24 cellular contexts compared by ENCODE assay signal in genomic region chr7:17466201-17466600, GRCh38.
A peak's percentile ranks its signal among the peaks of the same experiment; 100 is the strongest.
DNase-seq lines count a peak whose midpoint lies in the region; ATAC-seq, FAIRE-seq and TF ChIP-seq lines count a peak whose summit lies in the region.
"Had no signal": no experiment of that assay in that cellular context is flagged by ENCODE, and none has a peak within 500 bp of the region (broad histone marks: within the 10 kb centered on the region; RNA-seq: fewer than 3 reads in every experiment).

No MANE protein-coding gene starts in this region.

- H3K4me1 ChIP-seq in astrocyte (ENCODE audit: insufficient read depth, low read length) (no peaks in the 10 kb centered on the region), hepatocyte (ENCODE audit: insufficient read depth) (no peaks in the 10 kb centered on the region), tibial nerve (peaks cover 0 to 23% (median 0%) of the 10 kb centered on the region in 4 donors)
- H3K4me1 ChIP-seq: ascending aorta, upper lobe of left lung had no signal

- no peak overlapping the region for H3K27ac Mint-ChIP-seq in activated naive CD8-positive, alpha-beta T cell treated with anti-CD3 and anti-CD28 coated beads, Interleukin-2, amount 10 ng/mL, durations not matched to agents 7 days and 5 days
- no peak overlapping the region for H3K27ac Mint-ChIP-seq in activated naive CD8-positive, alpha-beta T cell treated with anti-CD3 and anti-CD28 coated beads for 36 hours
- no peak overlapping the region for H3K27ac Mint-ChIP-seq in astrocyte (ENCODE audit: unreplicated experiment)
- H3K27ac Mint-ChIP-seq: activated naive CD4-positive, alpha-beta T cell treated with anti-CD3 and anti-CD28 coated beads, Interleukin-2, amount 50 U/mL, for 72 hours; activated T-helper 2 cell treated with anti-CD3 and anti-CD28 coated beads, Interferon-gamma antibody, Interleukin-2, Interleukin-4, amounts not matched to agents 10 μg/mL and 5 μg/mL and 100 μg/mL, durations not matched to agents 14 hours and 24 hours and 36 hours had no signal

- H4K20me1 ChIP-seq in astrocyte (ENCODE audit: insufficient read depth, low read length) (no peaks in the 10 kb centered on the region), hepatocyte (ENCODE audit: insufficient read depth, poor library complexity, severe bottlenecking) (no peaks in the 10 kb centered on the region)

- peak overlapping the region; percentile 8 for H3K4me3 Mint-ChIP-seq in activated naive CD8-positive, alpha-beta T cell treated with anti-CD3 and anti-CD28 coated beads, Interleukin-2, amount 10 ng/mL, durations not matched to agents 7 days and 5 days
- no peak overlapping the region for H3K4me3 Mint-ChIP-seq in activated naive CD8-positive, alpha-beta T cell treated with anti-CD3 and anti-CD28 coated beads for 36 hours
- H3K4me3 Mint-ChIP-seq in astrocyte (ENCODE audit: unreplicated experiment), result no peak overlapping the region

- H3K4me1 Mint-ChIP-seq in activated naive CD8-positive, alpha-beta T cell treated with anti-CD3 and anti-CD28 coated beads, Interleukin-2, amount 10 ng/mL, durations not matched to agents 7 days and 5 days, result peaks cover 14% of the 10 kb centered on the region
- peaks cover 19% of the 10 kb centered on the region for H3K4me1 Mint-ChIP-seq in activated naive CD8-positive, alpha-beta T cell treated with anti-CD3 and anti-CD28 coated beads for 36 hours
- H3K4me1 Mint-ChIP-seq in astrocyte (ENCODE audit: low read depth, unreplicated experiment), result peaks cover 3% of the 10 kb centered on the region

- peak in 1 of 2 donors; percentile 36 for TF ChIP-seq EP300 in tibial nerve (IDR thresholded peaks at IDR 0.05)

- POLR2A ChIA-PET in activated naive CD8-positive, alpha-beta T cell treated with anti-CD3 and anti-CD28 coated beads, Interleukin-2, amount 10 ng/mL, durations not matched to agents 7 days and 5 days (lab: Charles Lee), result no interaction called here

- DNase-seq in activated naive CD8-positive, alpha-beta T cell treated with anti-CD3 and anti-CD28 coated beads, Interleukin-2, amount 10 ng/mL, durations not matched to agents 7 days and 5 days, result no peak
- DNase-seq in activated naive CD8-positive, alpha-beta T cell treated with anti-CD3 and anti-CD28 coated beads for 36 hours, result no peak
- DNase-seq in astrocyte (ENCODE audit: low read depth) (no peak), hepatocyte (ENCODE audit: low spot score) (no peak), tibial nerve (ENCODE audit: low spot score in 2 of 2) (no peak), EL (no peak), RPMI8226 (no peak)
- DNase-seq: activated CD4-positive, alpha-beta T cell treated with anti-CD3 and anti-CD28 coated beads, Interleukin-2, amount 50 U/mL, for 4 hours; activated CD8-positive, alpha-beta memory T cell treated with anti-CD3 and anti-CD28 coated beads, Interleukin-2, amount 50 U/mL, for 4 hours; GF-D8; H7; hypothalamus; mucosa of descending colon; NCI-H1105 treated with DMSO at 0.1 percent for 48 hours; NCI-H2081; NCI-H774; T-helper 9 cell; upper lobe of left lung had no signal

- H3K27ac ChIP-seq in astrocyte (ENCODE audit: low read depth, low read length), result no peak overlapping the region
- peak overlapping the region; percentile 17 for H3K27ac ChIP-seq in hepatocyte
- peak overlapping the region in 3 of 4 donors; percentile 3 to 13 (median 6) for H3K27ac ChIP-seq in tibial nerve
- H3K27ac ChIP-seq: ascending aorta, epithelial cell of prostate, upper lobe of left lung had no signal

- H2AFZ ChIP-seq in astrocyte (ENCODE audit: low read depth, low read length) (no peak overlapping the region), hepatocyte (no peak overlapping the region)

- H3K4me3 ChIP-seq in astrocyte (ENCODE audit: insufficient read depth, low read depth, low read length), result no peak overlapping the region
- no peak overlapping the region for H3K4me3 ChIP-seq in hepatocyte
- peak overlapping the region in 2 of 4 donors; percentile 5 to 29 for H3K4me3 ChIP-seq in tibial nerve
- H3K4me3 ChIP-seq: ascending aorta, mucosa of descending colon, upper lobe of left lung had no signal

- H3K27me3 ChIP-seq in astrocyte (ENCODE audit: insufficient read depth, low read length) (no peaks in the 10 kb centered on the region), hepatocyte (no peaks in the 10 kb centered on the region), tibial nerve (no peaks in the 10 kb centered on the region)
- H3K27me3 ChIP-seq: ascending aorta, upper lobe of left lung had no signal

- peaks cover 7% of the 10 kb centered on the region for H3K36me3 Mint-ChIP-seq in activated naive CD8-positive, alpha-beta T cell treated with anti-CD3 and anti-CD28 coated beads, Interleukin-2, amount 10 ng/mL, durations not matched to agents 7 days and 5 days
- H3K36me3 Mint-ChIP-seq in activated naive CD8-positive, alpha-beta T cell treated with anti-CD3 and anti-CD28 coated beads for 36 hours, result no peaks in the 10 kb centered on the region
- no peaks in the 10 kb centered on the region for H3K36me3 Mint-ChIP-seq in astrocyte (ENCODE audit: low read depth, unreplicated experiment)
- H3K36me3 Mint-ChIP-seq: activated naive CD4-positive, alpha-beta T cell treated with anti-CD3 and anti-CD28 coated beads, Interleukin-2, amount 50 U/mL, for 72 hours had no signal

- H3K36me3 ChIP-seq in astrocyte (ENCODE audit: insufficient read depth, low read length), result no peaks in the 10 kb centered on the region
- no peaks in the 10 kb centered on the region for H3K36me3 ChIP-seq in hepatocyte (replicated peaks; ENCODE audit: insufficient read depth, low read depth)
- no peaks in the 10 kb centered on the region for H3K36me3 ChIP-seq in tibial nerve
- H3K36me3 ChIP-seq: ascending aorta, upper lobe of left lung had no signal

- no peak for ATAC-seq in activated naive CD8-positive, alpha-beta T cell treated with anti-CD3 and anti-CD28 coated beads, Interleukin-2, amount 10 ng/mL, durations not matched to agents 7 days and 5 days (ENCODE audit: low read depth)
- ATAC-seq in HG03439 (IDR thresholded peaks at IDR 0.05; ENCODE audit: unreplicated experiment), result no peak
- ATAC-seq: activated naive CD4-positive, alpha-beta T cell treated with anti-CD3 and anti-CD28 coated beads, Interleukin-2, amount 50 U/mL, for 72 hours; mucosa of descending colon had no signal

- no peaks in the 10 kb centered on the region for H3K9me3 ChIP-seq in astrocyte (ENCODE audit: insufficient read depth, low read depth, low read length)
- H3K9me3 ChIP-seq in hepatocyte (ENCODE audit: low read depth), result peaks cover 8% of the 10 kb centered on the region
- H3K9me3 ChIP-seq in tibial nerve, result no peaks in the 10 kb centered on the region
- H3K9me3 ChIP-seq: ascending aorta, mucosa of descending colon, upper lobe of left lung had no signal

- WGBS in hepatocyte (ENCODE audit: low lambda C conversion rate, missing lambda C conversion rate), result 60% methylated on average over 8 of the region's 8 CpGs
- 6 to 7% methylated on average over 8 of the region's 8 CpGs for WGBS in tibial nerve, 2 donors

- H3K4me2 ChIP-seq in astrocyte (ENCODE audit: low read length), result peak overlapping the region; percentile 30
- H3K4me2 ChIP-seq in hepatocyte, result peak overlapping the region; percentile 38

- no peak for TF ChIP-seq CTCF in astrocyte (IDR thresholded peaks at IDR 0.05; ENCODE audit: insufficient read depth, low read depth, low read length)
- TF ChIP-seq CTCF in hepatocyte (IDR thresholded peaks at IDR 0.05; ENCODE audit: poor library complexity), result no peak
- TF ChIP-seq CTCF in tibial nerve (IDR thresholded peaks at IDR 0.05), result no peak

- TF ChIP-seq POLR2A in tibial nerve (IDR thresholded peaks at IDR 0.05), result no peak

- H3K9me3 Mint-ChIP-seq in activated naive CD8-positive, alpha-beta T cell treated with anti-CD3 and anti-CD28 coated beads, Interleukin-2, amount 10 ng/mL, durations not matched to agents 7 days and 5 days, result peaks cover 4% of the 10 kb centered on the region
- H3K9me3 Mint-ChIP-seq in activated naive CD8-positive, alpha-beta T cell treated with anti-CD3 and anti-CD28 coated beads for 36 hours, result no peaks in the 10 kb centered on the region
- no peaks in the 10 kb centered on the region for H3K9me3 Mint-ChIP-seq in astrocyte (ENCODE audit: unreplicated experiment)
- H3K9me3 Mint-ChIP-seq: activated naive CD4-positive, alpha-beta T cell treated with anti-CD3 and anti-CD28 coated beads, Interleukin-2, amount 50 U/mL, for 72 hours had no signal

- H3K79me2 ChIP-seq in astrocyte (ENCODE audit: insufficient read depth, low read length) (no peaks in the 10 kb centered on the region), hepatocyte (no peaks in the 10 kb centered on the region)

- H3K9me2 ChIP-seq in hepatocyte (replicated peaks; ENCODE audit: insufficient read depth), result no peaks in the 10 kb centered on the region

- H3K27me3 Mint-ChIP-seq in activated naive CD8-positive, alpha-beta T cell treated with anti-CD3 and anti-CD28 coated beads, Interleukin-2, amount 10 ng/mL, durations not matched to agents 7 days and 5 days, result peaks cover 9% of the 10 kb centered on the region
- peaks cover 23% of the 10 kb centered on the region for H3K27me3 Mint-ChIP-seq in activated naive CD8-positive, alpha-beta T cell treated with anti-CD3 and anti-CD28 coated beads for 36 hours
- no peaks in the 10 kb centered on the region for H3K27me3 Mint-ChIP-seq in astrocyte (ENCODE audit: low read depth, unreplicated experiment)

- H3K9ac ChIP-seq in astrocyte (ENCODE audit: low read length), result no peak overlapping the region

- FAIRE-seq in astrocyte (lab: Jason Lieb, UNC), result no peak
- FAIRE-seq: HTR-8/SVneo had no signal
